10 cellular contexts compared by ENCODE assay signal in genomic region chr17:81342700-81343070, GRCh38. TPM values are rescaled to one million over a fixed set of nuclear protein-coding genes. Genes with fewer than 3 reads are reported as not detected.
A peak's percentile ranks its signal among the peaks of the same experiment; 100 is the strongest.
DNase-seq lines count a peak whose midpoint lies in the region; ATAC-seq, FAIRE-seq and TF ChIP-seq lines count a peak whose summit lies in the region.
"Had no signal": no experiment of that assay in that cellular context is flagged by ENCODE, and none has a peak within 500 bp of the region (broad histone marks: within the 10 kb centered on the region; RNA-seq: fewer than 3 reads in every experiment).

No MANE protein-coding gene starts in this region.

- TF ChIP-seq RAD21 in K562 (CRISPR knock-in tag; conservative IDR thresholded peaks at IDR 0.05 in 1 of 2, IDR thresholded peaks at IDR 0.05 in 1 of 2), result no peak

- H3K27ac ChIP-seq in HUES64 (ENCODE audit: low read depth, low read length) (peak overlapping the region; percentile 92), K562 (ENCODE audit: extremely low read depth, low read depth, low read length) (no peak overlapping the region), kidney (ENCODE audit: low read depth in 2 of 2, low read length in 2 of 2) (peak overlapping the region; percentile 94 to 95), stomach (peak overlapping the region; percentile 88 to 98 (median 98))

- CTCF ChIA-PET in K562 (lab: Yijun Ruan, JAX; ENCODE audit: low intra/inter-chr PET ratio), result no interaction called here

- H3K36me3 ChIP-seq in HUES64 (ENCODE audit: insufficient read depth, low read length) (no peaks in the 10 kb centered on the region), K562 (ENCODE audit: control insufficient read depth, insufficient read depth, low read length) (peaks cover 12% of the 10 kb centered on the region; the same call in 1 of the 3 replicates), kidney (ENCODE audit: control insufficient read depth in 1 of 2, insufficient read depth in 2 of 2, low read length in 2 of 2) (no peaks in the 10 kb centered on the region), stomach (no peaks in the 10 kb centered on the region)

- H3K27me3 ChIP-seq in HUES64 (ENCODE audit: insufficient read depth, low read length) (peaks cover 78% of the 10 kb centered on the region), K562 (ENCODE audit: control insufficient read depth in 2 of 2, insufficient read depth in 2 of 2, low read length in 2 of 2) (no peaks in the 10 kb centered on the region), stomach (peaks cover 0 to 51% (median 21%) of the 10 kb centered on the region in 3 donors)

- intact Hi-C loops in K562 (cut with micrococcal nuclease), result no loop called here
- intact Hi-C loops in kidney (cut with DNase I), result no loop called here
- intact Hi-C loops in stomach (cut with DNase I; ENCODE audit: low total_unique reads), result no loop called here

- H3K9ac ChIP-seq in HUES64 (ENCODE audit: low read depth, low read length) (peak overlapping the region; percentile 95), K562 (ENCODE audit: insufficient read depth in 1 of 2, low read depth in 2 of 2, low read length in 2 of 2) (peak overlapping the region in 1 of 2 experiments; percentile 59; a peak in 2 of 4 replicates), kidney (ENCODE audit: low read length in 2 of 2) (peak overlapping the region; percentile 76 to 77)

- peak overlapping the region; percentile 87; the same call in 1 of the 2 replicates for H3K4me2 ChIP-seq in K562 (ENCODE audit: insufficient read depth, low read length)

- under 1% methylated on average over 29 of the region's 35 CpGs for WGBS in HUES64
- 95% methylated on average over 20 of the region's 35 CpGs for WGBS in K562 (ENCODE audit: insufficient coverage, low coverage, missing lambda C conversion rate)
- 1 to 5% (median 3%) methylated on average over 31 to 35 of the region's 35 CpGs for WGBS in stomach, 5 donors

- ATAC-seq in K562 (no peak), GM21381 (IDR thresholded peaks at IDR 0.05; ENCODE audit: unreplicated experiment) (no peak)

- TF ChIP-seq CTCF in K562 (IDR thresholded peaks at IDR 0.05 in 2 of 3, conservative IDR thresholded peaks at IDR 0.05 in 1 of 3; ENCODE audit: insufficient read depth in 2 of 3, low read depth in 1 of 3, low read length in 3 of 3) (no peak), kidney (IDR thresholded peaks at IDR 0.05; ENCODE audit: borderline replicate concordance, extremely low read depth, insufficient read depth) (no peak), stomach (IDR thresholded peaks at IDR 0.05) (no peak)

- no peak overlapping the region for H2AFZ ChIP-seq in K562 (ENCODE audit: low read depth, low read length)

- TF ChIP-seq POLR2A in K562 (conservative IDR thresholded peaks at IDR 0.05) (no peak), stomach (IDR thresholded peaks at IDR 0.05) (no peak)

- POLR2A ChIA-PET in K562 (lab: Yijun Ruan, JAX), result interaction anchor here (0.6 kb wide), 1 partner anchor 12 kb away, joined by 4 read pairs; no protein-coding TSS in a partner anchor

- FAIRE-seq in K562 (lab: Jason Lieb, UNC) (no peak), kidney (lab: Jason Lieb, UNC) (no peak)

- H3K9me1 ChIP-seq in K562 (ENCODE audit: control insufficient read depth, insufficient read depth, low read length), result peaks cover 3% of the 10 kb centered on the region

- no TSS peak for BruUV-seq in K562 (replicated peaks; lab: Mats Ljungman, UMichigan)

- no peak for DNase-seq in K562 (ENCODE audit: extremely low read depth in 1 of 4, low spot score in 3 of 4)
- DNase-seq in kidney, result no peak
- DNase-seq in stomach, result no peak
- no peak for DNase-seq in DMS79 (lab: John Stamatoyannopoulos, UW)
- no peak for DNase-seq in NCI-H446 (lab: John Stamatoyannopoulos, UW)
- DNase-seq in AG20443 (ENCODE audit: low spot score), result no peak
- DNase-seq: activated CD4-positive, CD25-positive, alpha-beta regulatory T cell treated with anti-CD3 and anti-CD28 coated beads, Interleukin-2, amount 50 U/mL, for 72 hours; KBM-7 had no signal

- H4K20me1 ChIP-seq in K562 (replicated peaks; ENCODE audit: control insufficient read depth, insufficient read depth, low read length), result 0 out of 2 replicates have a peak, but pooled peaks cover 4% of the 10 kb centered on the region

- H3K4me3 ChIP-seq in HUES64 (ENCODE audit: low read length), result peak overlapping the region; percentile 97
- peak overlapping the region; percentile 94; the same call in 1 of the 2 replicates for H3K4me3 ChIP-seq in K562
- H3K4me3 ChIP-seq in kidney (ENCODE audit: low read length in 2 of 2), result peak overlapping the region; percentile 31 to 86
- peak overlapping the region; percentile 68 to 91 (median 75) for H3K4me3 ChIP-seq in stomach

- peaks cover 58% of the 10 kb centered on the region for H3K79me2 ChIP-seq in K562 (ENCODE audit: control insufficient read depth, insufficient read depth, low read length)

- in situ Hi-C loops in K562 (cut with MboI), result no loop called here

- TF ChIP-seq EP300 in K562 (IDR thresholded peaks at IDR 0.05; ENCODE audit: low read length) (no peak), stomach (IDR thresholded peaks at IDR 0.05) (no peak)

- H3K9me3 ChIP-seq in HUES64 (ENCODE audit: insufficient read depth, low read depth, low read length) (no peaks in the 10 kb centered on the region), K562 (replicated peaks; ENCODE audit: control insufficient read depth, insufficient read depth, low read depth, low read length) (no peaks in the 10 kb centered on the region), kidney (ENCODE audit: control insufficient read depth in 1 of 2, low read length in 2 of 2) (no peaks in the 10 kb centered on the region), stomach (no peaks in the 10 kb centered on the region)

- H3K4me1 ChIP-seq in HUES64 (ENCODE audit: insufficient read depth, low read length) (peaks cover 31% of the 10 kb centered on the region), K562 (replicated peaks in 1 of 2; ENCODE audit: control insufficient read depth in 2 of 2, insufficient read depth in 2 of 2, low read length in 2 of 2) (peaks cover 10 to 78% of the 10 kb centered on the region in 2 experiments; a peak in 4 of 5 replicates), kidney (ENCODE audit: control insufficient read depth in 1 of 2, insufficient read depth in 1 of 2, low read depth in 1 of 2, low read length in 2 of 2) (peaks cover 15 to 28% of the 10 kb centered on the region in 2 donors), stomach (peaks cover 46 to 78% (median 72%) of the 10 kb centered on the region in 4 donors)

TF ChIP-seq in K562, 482 proteins besides CTCF, POLR2A, EP300 and RAD21 (continues in another document):
- TF ChIP-seq FIP1L1 (IDR thresholded peaks at IDR 0.05; ENCODE audit: low read depth, low read length, poor library complexity, severe bottlenecking), result no peak
- TF ChIP-seq RUNX1 (IDR thresholded peaks at IDR 0.05; ENCODE audit: low read depth), result no peak
- no peak for TF ChIP-seq FOXK1 (CRISPR knock-in tag; IDR thresholded peaks at IDR 0.05; ENCODE audit: borderline replicate concordance)

RNA-seq across cellular contexts. Expression of gene SLC38A10, which starts 47.6 kb away (rescaled TPM):
- 22.2 TPM for polyA plus RNA-seq in HUES64 (2013, experiment 1 of 2)
- 20.5 TPM for polyA plus RNA-seq in HUES64 (2013, experiment 2 of 2)
- total RNA-seq in K562 (2011; cell fraction: chromatin; rRNA removed; ENCODE audit: low replicate concordance), result 96.2 and 235 TPM in 2 replicates
- total RNA-seq in K562 (2011; cell fraction: nucleolus; rRNA removed), result 109 and 114 TPM in 2 replicates
- 104 and 132 TPM in 2 replicates for total RNA-seq in K562 (2011; cell fraction: nucleoplasm; rRNA removed)
- total RNA-seq in K562 (2014; rRNA removed) (35.6 and 35.8 TPM in 2 replicates), K562 (2014; rRNA removed; fragmentation: Illumina TruSeq; extraction: Trizol) (4.3 and 5.2 TPM in 2 replicates), K562 (2015; rRNA removed; fragmentation: Illumina TruSeq; extraction: Trizol) (15.5 and 16.1 TPM in 2 replicates), K562 (2021) (52.8 and 54.2 TPM in 2 replicates), kidney (89.7 TPM), stomach (100 to 1,000 TPM in 2 of 5 donors, 10 to 100 TPM in 3; 27.4 to 140 (median 82.6) TPM)
- polyA plus RNA-seq in K562 (2011; rRNA removed) (13.1 and 18.0 TPM in 2 replicates), K562 (2014; fragmentation: Illumina TruSeq; extraction: Trizol) (13.8 and 24.0 TPM in 2 replicates), K562 (2014; fragmentation: Nextera tagmentation; extraction: Ambion mirVana) (under 1 TPM; 0.45 to 0.92 TPM), K562 (2014; rRNA removed) (31.7 and 32.1 TPM in 2 replicates), kidney (ENCODE audit: insufficient read depth, low read depth, low replicate concordance) (72.7 TPM), stomach (10 to 100 TPM; 18.6 to 78.1 (median 56.4) TPM)
- 18.4 and 29.4 TPM in 2 replicates for polyA plus RNA-seq in K562 (2011; cell fraction: cytosol; rRNA removed)
- polyA plus RNA-seq in K562 (2011; cell fraction: nucleus; rRNA removed), result 50.2 and 67.4 TPM in 2 replicates
- 38.9 and 86.6 TPM in 2 replicates for polyA plus RNA-seq in K562 (2012)
- polyA minus RNA-seq in K562 (2011; rRNA and poly(A)+ RNA removed), result 16.9 and 24.8 TPM in 2 replicates
- polyA minus RNA-seq in K562 (2011; cell fraction: cytosol; rRNA and poly(A)+ RNA removed), result 54.3 and 65.3 TPM in 2 replicates
- polyA minus RNA-seq in K562 (2011; cell fraction: nucleus; rRNA and poly(A)+ RNA removed), result 28.7 and 33.2 TPM in 2 replicates

RNA-seq across cellular contexts. Expression of gene BAHCC1, which starts 52.6 kb away (rescaled TPM):
- polyA plus RNA-seq in HUES64 (2013, experiment 1 of 2), result 7.8 TPM
- 12.9 TPM for polyA plus RNA-seq in HUES64 (2013, experiment 2 of 2)
- total RNA-seq in K562 (2011; cell fraction: chromatin; rRNA removed; ENCODE audit: low replicate concordance), result 32.5 and 87.9 TPM in 2 replicates
- total RNA-seq in K562 (2011; cell fraction: nucleolus; rRNA removed), result 48.6 and 57.5 TPM in 2 replicates
- total RNA-seq in K562 (2011; cell fraction: nucleoplasm; rRNA removed), result 39.0 and 40.6 TPM in 2 replicates
- total RNA-seq in K562 (2014; rRNA removed) (11.1 and 13.9 TPM in 2 replicates), K562 (2014; rRNA removed; fragmentation: Illumina TruSeq; extraction: Trizol) (2.1 and 2.6 TPM in 2 replicates), K562 (2015; rRNA removed; fragmentation: Illumina TruSeq; extraction: Trizol) (5.0 and 6.5 TPM in 2 replicates), K562 (2021) (20.8 and 26.9 TPM in 2 replicates), kidney (20.5 TPM), stomach (10 to 100 TPM in 4 of 5 donors, 1 to 10 TPM in 1; 8.6 to 56.2 (median 15.2) TPM)
- polyA plus RNA-seq in K562 (2011; rRNA removed) (4.4 and 11.8 TPM in 2 replicates), K562 (2014; fragmentation: Illumina TruSeq; extraction: Trizol) (5.5 and 6.8 TPM in 2 replicates), K562 (2014; fragmentation: Nextera tagmentation; extraction: Ambion mirVana) (under 1 TPM; 0.14 to 0.24 TPM), K562 (2014; rRNA removed) (17.2 and 23.3 TPM in 2 replicates), kidney (ENCODE audit: insufficient read depth, low read depth, low replicate concordance) (2.6 TPM), stomach (1 to 10 TPM; 4.9 to 6.6 (median 5.1) TPM)
- polyA plus RNA-seq in K562 (2011; cell fraction: cytosol; rRNA removed), result 8.6 and 8.8 TPM in 2 replicates
- 112 and 139 TPM in 2 replicates for polyA plus RNA-seq in K562 (2011; cell fraction: nucleus; rRNA removed)
- 14.4 and 22.5 TPM in 2 replicates for polyA plus RNA-seq in K562 (2012)
- 0.72 and 2.7 TPM in 2 replicates for polyA minus RNA-seq in K562 (2011; rRNA and poly(A)+ RNA removed)
- polyA minus RNA-seq in K562 (2011; cell fraction: cytosol; rRNA and poly(A)+ RNA removed), result 6.8 and 8.7 TPM in 2 replicates
- polyA minus RNA-seq in K562 (2011; cell fraction: nucleus; rRNA and poly(A)+ RNA removed), result 12.7 and 15.3 TPM in 2 replicates
